In genomic region chr11:19701421-19701820, GRCh38 we compare ENCODE assay signal across 16 cellular contexts. TPM values are rescaled to one million over a fixed set of nuclear protein-coding genes. Genes with fewer than 3 reads are reported as not detected.
"Had no signal": no experiment of that assay in that cellular context is flagged by ENCODE, and none has a peak within 500 bp of the region (broad histone marks: within the 10 kb centered on the region; RNA-seq: fewer than 3 reads in every experiment).

No MANE protein-coding gene starts in this region.

- H3K9me3 Mint-ChIP-seq: activated CD4-positive, alpha-beta T cell treated with anti-CD3 and anti-CD28 coated beads, Interleukin-2, amount 10 ng/mL, durations not matched to agents 24 days and 14 days; activated naive CD4-positive, alpha-beta T cell treated with anti-CD3 and anti-CD28 coated beads for 36 hours; activated T-cell treated with anti-CD3 and anti-CD28 coated beads, Interleukin-2, amount 50 U/mL, for 4 hours; nephron; stimulated activated naive CD8-positive, alpha-beta T cell treated with anti-CD3 and anti-CD28 coated beads, Interleukin-15, amount 100 ng/mL, for 72 hours; T-helper 1 cell treated with Interleukin-12 subunit alpha and Interleukin-12 subunit beta and Interleukin-4 antibody, amounts not matched to agents 30 μg/mL and 1 μg/mL, for 36 hours had no signal

- H3K36me3 ChIP-seq: right atrium auricular region, thyroid gland had no signal

- ATAC-seq: activated T-cell treated with anti-CD3 and anti-CD28 coated beads, Interleukin-2, amount 50 U/mL, for 4 hours; stimulated activated naive CD8-positive, alpha-beta T cell treated with anti-CD3 and anti-CD28 coated beads, Interleukin-15, amount 100 ng/mL, for 72 hours had no signal

- H3K4me3 ChIP-seq: coronary artery, lung, right atrium auricular region, thyroid gland had no signal

- H3K4me3 Mint-ChIP-seq: activated CD4-positive, alpha-beta T cell treated with anti-CD3 and anti-CD28 coated beads, Interleukin-2, amount 10 ng/mL, durations not matched to agents 24 days and 14 days; activated naive CD4-positive, alpha-beta T cell treated with anti-CD3 and anti-CD28 coated beads for 36 hours; activated T-cell treated with anti-CD3 and anti-CD28 coated beads, Interleukin-2, amount 50 U/mL, for 4 hours; nephron; stimulated activated naive CD8-positive, alpha-beta T cell treated with anti-CD3 and anti-CD28 coated beads, Interleukin-15, amount 100 ng/mL, for 72 hours; T-helper 1 cell treated with Interleukin-12 subunit alpha and Interleukin-12 subunit beta and Interleukin-4 antibody, amounts not matched to agents 30 μg/mL and 1 μg/mL, for 36 hours had no signal

- H3K27me3 ChIP-seq: right atrium auricular region, thyroid gland had no signal

- H3K9me3 ChIP-seq: right atrium auricular region, thyroid gland had no signal

- DNase-seq: activated CD4-positive, alpha-beta T cell treated with anti-CD3 and anti-CD28 coated beads, Interleukin-2, amount 10 ng/mL, durations not matched to agents 24 days and 14 days; activated CD8-positive, alpha-beta memory T cell treated with anti-CD3 and anti-CD28 coated beads, Interleukin-2, amount 50 U/mL, for 4 hours; activated naive CD4-positive, alpha-beta T cell treated with anti-CD3 and anti-CD28 coated beads for 36 hours; activated T-cell treated with anti-CD3 and anti-CD28 coated beads, Interleukin-2, amount 50 U/mL, for 4 hours; anterior cingulate cortex; hypothalamus; small intestine; stimulated activated CD4-positive, alpha-beta T cell treated with anti-CD3 and anti-CD28 coated beads, Interleukin-15, amount 100 ng/mL, for 24 hours; stimulated activated CD4-positive, alpha-beta T cell treated with anti-CD3 and anti-CD28 coated beads, Interleukin-2, amount 100 ng/mL, for 48 hours; stimulated activated naive CD8-positive, alpha-beta T cell treated with anti-CD3 and anti-CD28 coated beads, Interleukin-15, amount 100 ng/mL, for 72 hours; thyroid gland had no signal

- H3K4me1 Mint-ChIP-seq: activated CD4-positive, alpha-beta T cell treated with anti-CD3 and anti-CD28 coated beads, Interleukin-2, amount 10 ng/mL, durations not matched to agents 24 days and 14 days had no signal

- H3K27ac Mint-ChIP-seq: activated CD4-positive, alpha-beta T cell treated with anti-CD3 and anti-CD28 coated beads, Interleukin-2, amount 10 ng/mL, durations not matched to agents 24 days and 14 days; activated naive CD4-positive, alpha-beta T cell treated with anti-CD3 and anti-CD28 coated beads for 36 hours; nephron; stimulated activated naive CD8-positive, alpha-beta T cell treated with anti-CD3 and anti-CD28 coated beads, Interleukin-15, amount 100 ng/mL, for 72 hours; T-helper 1 cell treated with Interleukin-12 subunit alpha and Interleukin-12 subunit beta and Interleukin-4 antibody, amounts not matched to agents 30 μg/mL and 1 μg/mL, for 36 hours had no signal

RNA-seq across cellular contexts. Expression of gene NAV2, which starts 11.2 kb away (rescaled TPM):
- total RNA-seq: activated CD4-positive, alpha-beta T cell treated with anti-CD3 and anti-CD28 coated beads, Interleukin-2, amount 10 ng/mL, durations not matched to agents 24 days and 14 days had no signal
